ENCODE assay signal across 16 cellular contexts in the genomic region with DNA sequence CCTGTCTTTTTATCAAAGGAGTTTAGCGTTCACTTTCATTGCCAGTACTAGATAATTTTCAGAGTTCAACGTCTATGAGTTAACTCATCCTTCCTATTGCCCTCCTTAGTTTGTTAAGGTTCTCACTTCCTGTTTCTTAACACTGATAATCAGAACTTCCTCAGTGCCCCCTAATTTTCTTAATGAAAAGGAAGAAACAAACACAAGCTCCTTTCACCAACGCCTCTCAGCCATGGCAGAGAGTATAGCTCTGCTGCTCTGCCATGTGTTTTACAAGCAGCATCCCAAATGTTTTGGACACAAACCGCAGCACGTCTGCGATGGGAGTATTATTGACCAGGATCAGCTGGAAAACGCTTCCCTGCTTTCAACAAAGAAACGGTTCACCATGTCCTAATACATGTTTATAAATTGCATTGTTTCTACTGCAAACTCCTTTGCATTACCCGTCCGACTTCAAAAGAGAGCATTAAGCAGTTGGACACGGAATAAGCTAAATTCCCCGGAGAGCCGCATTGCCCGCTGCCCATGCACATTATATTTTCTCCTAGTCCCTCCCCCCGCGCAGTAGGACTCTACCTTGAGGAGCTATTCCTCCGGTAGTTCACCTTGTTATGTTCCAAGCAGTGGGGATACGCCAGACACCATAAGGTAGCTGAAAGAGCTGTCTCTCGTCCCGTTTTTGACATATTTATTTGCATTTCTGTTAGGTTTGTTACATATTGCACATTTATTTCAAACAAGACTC. TPM values are rescaled to one million over a fixed set of nuclear protein-coding genes. Genes with fewer than 3 reads are reported as not detected.
DNase-seq lines count a peak whose midpoint lies in the region; ATAC-seq and TF ChIP-seq lines count a peak whose summit lies in the region.
"Had no signal": no experiment of that assay in that cellular context is flagged by ENCODE, and none has a peak within 500 bp of the region (broad histone marks: within the 10 kb centered on the region; RNA-seq: fewer than 3 reads in every experiment).

No MANE protein-coding gene starts in this region.

- H3K4me1 Mint-ChIP-seq in type B pancreatic cell (ENCODE audit: unreplicated experiment) (peaks cover 14% of the 10 kb centered on the region), natural killer cell (no peaks in the 10 kb centered on the region)
- H3K4me1 Mint-ChIP-seq: activated CD4-positive, alpha-beta T cell treated with anti-CD3 and anti-CD28 coated beads, Interleukin-2, amount 10 ng/mL, durations not matched to agents 7 days and 5 days; central memory CD8-positive, alpha-beta T cell; stimulated activated naive CD8-positive, alpha-beta T cell treated with anti-CD3 and anti-CD28 coated beads, Interleukin-15, amount 100 ng/mL, for 72 hours had no signal

- H3K36me3 Mint-ChIP-seq in type B pancreatic cell, result no peaks in the 10 kb centered on the region
- H3K36me3 Mint-ChIP-seq in natural killer cell, result peaks cover 9% of the 10 kb centered on the region
- H3K36me3 Mint-ChIP-seq: IgD-negative memory B cell had no signal

- intact Hi-C loops in natural killer cell (cut with micrococcal nuclease), result no loop called here

- H3K9me3 Mint-ChIP-seq in type B pancreatic cell (no peaks in the 10 kb centered on the region), natural killer cell (peaks cover 6% of the 10 kb centered on the region in 2 donors)
- H3K9me3 Mint-ChIP-seq: activated CD4-positive, alpha-beta T cell treated with anti-CD3 and anti-CD28 coated beads, Interleukin-2, amount 10 ng/mL, durations not matched to agents 7 days and 5 days; stimulated activated naive CD8-positive, alpha-beta T cell treated with anti-CD3 and anti-CD28 coated beads, Interleukin-15, amount 100 ng/mL, for 72 hours had no signal

- peak; percentile 42 for DNase-seq in NOMO-1 treated with DMSO at 0.1 percent for 48 hours (lab: John Stamatoyannopoulos, UW; ENCODE audit: unreplicated experiment)
- DNase-seq in NOMO-1 treated with dmso at 0.1 percent for 144 hours (lab: John Stamatoyannopoulos, UW; ENCODE audit: unreplicated experiment), result no peak
- DNase-seq in NT2/D1 (ENCODE audit: low read depth, low spot score), result no peak
- DNase-seq in type B pancreatic cell (ENCODE audit: extremely low spot score, unreplicated experiment), result no peak
- DNase-seq in natural killer cell, result no peak
- no peak for DNase-seq in A172 (ENCODE audit: low spot score)
- DNase-seq: activated CD4-positive, alpha-beta T cell treated with anti-CD3 and anti-CD28 coated beads, Interleukin-2, amount 10 ng/mL, durations not matched to agents 7 days and 5 days; left cardiac atrium; NCI-H2227 treated with DMSO at 0.1 percent for 48 hours; stimulated activated naive CD8-positive, alpha-beta T cell treated with anti-CD3 and anti-CD28 coated beads, Interleukin-15, amount 100 ng/mL, for 72 hours; SW 1271 had no signal

- H3K4me1 ChIP-seq in NT2/D1 (ENCODE audit: insufficient read depth, insufficient read length), result no peaks in the 10 kb centered on the region

- H3K27me3 ChIP-seq in NT2/D1 (ENCODE audit: insufficient read depth, insufficient read length), result peaks cover 13% of the 10 kb centered on the region
- H3K27me3 ChIP-seq: ovary had no signal

- no peak for ATAC-seq in natural killer cell
- no peak for ATAC-seq in HG02588 (IDR thresholded peaks at IDR 0.05; ENCODE audit: unreplicated experiment)
- ATAC-seq: stimulated activated naive CD8-positive, alpha-beta T cell treated with anti-CD3 and anti-CD28 coated beads, Interleukin-15, amount 100 ng/mL, for 72 hours had no signal

- H3K27ac Mint-ChIP-seq in type B pancreatic cell (no peak overlapping the region), natural killer cell (no peak overlapping the region)
- H3K27ac Mint-ChIP-seq: activated CD4-positive, alpha-beta T cell treated with anti-CD3 and anti-CD28 coated beads, Interleukin-2, amount 10 ng/mL, durations not matched to agents 7 days and 5 days; IgD-negative memory B cell; stimulated activated naive CD8-positive, alpha-beta T cell treated with anti-CD3 and anti-CD28 coated beads, Interleukin-15, amount 100 ng/mL, for 72 hours had no signal

- no peaks in the 10 kb centered on the region for H3K36me3 ChIP-seq in NT2/D1 (ENCODE audit: insufficient read depth, insufficient read length, low read length)
- H3K36me3 ChIP-seq: ovary had no signal

- peak overlapping the region; percentile 85 for H3K4me3 Mint-ChIP-seq in type B pancreatic cell
- H3K4me3 Mint-ChIP-seq in natural killer cell, result no peak overlapping the region
- H3K4me3 Mint-ChIP-seq: activated CD4-positive, alpha-beta T cell treated with anti-CD3 and anti-CD28 coated beads, Interleukin-2, amount 10 ng/mL, durations not matched to agents 7 days and 5 days; central memory CD8-positive, alpha-beta T cell; IgD-negative memory B cell; stimulated activated naive CD8-positive, alpha-beta T cell treated with anti-CD3 and anti-CD28 coated beads, Interleukin-15, amount 100 ng/mL, for 72 hours had no signal

- no peaks in the 10 kb centered on the region for H3K9me3 ChIP-seq in NT2/D1 (ENCODE audit: insufficient read depth, low read length)
- H3K9me3 ChIP-seq: ovary had no signal

- no peak for TF ChIP-seq CTCF in type B pancreatic cell (conservative IDR thresholded peaks at IDR 0.05)
- TF ChIP-seq CTCF in natural killer cell (IDR thresholded peaks at IDR 0.05), result no peak

- H3K27me3 Mint-ChIP-seq in type B pancreatic cell (peaks cover 61% of the 10 kb centered on the region), natural killer cell (ENCODE audit: low read depth in 2 of 2) (peaks cover 9 to 15% of the 10 kb centered on the region in 2 donors)

- peak overlapping the region; percentile 6 for H3K9ac ChIP-seq in NT2/D1 (ENCODE audit: insufficient read length, low read depth)

- H3K4me3 ChIP-seq in NT2/D1 (ENCODE audit: insufficient read length, low read depth) (peak overlapping the region; percentile 32), iPS-11a (ENCODE audit: low read depth, low read length) (peak overlapping the region; percentile 52)
- H3K4me3 ChIP-seq: ovary had no signal

RNA-seq across cellular contexts. Expression of gene OLFM3, which starts 0.6 kb away (rescaled TPM):
- total RNA-seq in type B pancreatic cell (ENCODE audit: low replicate concordance) (3.8 TPM in 2 replicates), natural killer cell (not detected)
- not detected in 2 replicates for total RNA-seq in A172 (2014; rRNA removed; shearing (Covaris generic))
- total RNA-seq: activated CD4-positive, alpha-beta T cell treated with anti-CD3 and anti-CD28 coated beads, Interleukin-2, amount 10 ng/mL, durations not matched to agents 7 days and 5 days; left cardiac atrium had no signal
